Comparison of ENCODE assay signal across 1 cellular context in genomic region chr21:36835383-36835795, GRCh38.
TF ChIP-seq lines count a peak whose summit lies in the region.

No MANE protein-coding gene starts in this region.

TF ChIP-seq in SK-N-SH treated with all-trans-retinoic acid at 6 μM for 48 hours, 23 proteins besides CTCF, POLR2A, EP300 and RAD21 (continued from another document):
- TF ChIP-seq, protein P1, sequence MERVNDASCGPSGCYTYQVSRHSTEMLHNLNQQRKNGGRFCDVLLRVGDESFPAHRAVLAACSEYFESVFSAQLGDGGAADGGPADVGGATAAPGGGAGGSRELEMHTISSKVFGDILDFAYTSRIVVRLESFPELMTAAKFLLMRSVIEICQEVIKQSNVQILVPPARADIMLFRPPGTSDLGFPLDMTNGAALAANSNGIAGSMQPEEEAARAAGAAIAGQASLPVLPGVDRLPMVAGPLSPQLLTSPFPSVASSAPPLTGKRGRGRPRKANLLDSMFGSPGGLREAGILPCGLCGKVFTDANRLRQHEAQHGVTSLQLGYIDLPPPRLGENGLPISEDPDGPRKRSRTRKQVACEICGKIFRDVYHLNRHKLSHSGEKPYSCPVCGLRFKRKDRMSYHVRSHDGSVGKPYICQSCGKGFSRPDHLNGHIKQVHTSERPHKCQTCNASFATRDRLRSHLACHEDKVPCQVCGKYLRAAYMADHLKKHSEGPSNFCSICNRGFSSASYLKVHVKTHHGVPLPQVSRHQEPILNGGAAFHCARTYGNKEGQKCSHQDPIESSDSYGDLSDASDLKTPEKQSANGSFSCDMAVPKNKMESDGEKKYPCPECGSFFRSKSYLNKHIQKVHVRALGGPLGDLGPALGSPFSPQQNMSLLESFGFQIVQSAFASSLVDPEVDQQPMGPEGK (CRISPR knock-in tag; IDR thresholded peaks at IDR 0.05; ENCODE audit: borderline replicate concordance): no peak
- TF ChIP-seq GLIS3 (CRISPR knock-in tag; IDR thresholded peaks at IDR 0.05): no peak
- TF ChIP-seq PPARA (CRISPR knock-in tag; IDR thresholded peaks at IDR 0.05; ENCODE audit: borderline replicate concordance): no peak
- TF ChIP-seq ZNF8 (CRISPR knock-in tag; IDR thresholded peaks at IDR 0.05): no peak
- TF ChIP-seq ZFP30 (CRISPR knock-in tag; IDR thresholded peaks at IDR 0.05): no peak
- no peak for TF ChIP-seq SNAI2 (CRISPR knock-in tag; IDR thresholded peaks at IDR 0.05)
- TF ChIP-seq ZNF565 (CRISPR knock-in tag; conservative IDR thresholded peaks at IDR 0.05; ENCODE audit: low read depth): no peak
- TF ChIP-seq ARNTL (CRISPR knock-in tag; IDR thresholded peaks at IDR 0.05; ENCODE audit: borderline replicate concordance, low read depth): no peak
